In the genomic region with DNA sequence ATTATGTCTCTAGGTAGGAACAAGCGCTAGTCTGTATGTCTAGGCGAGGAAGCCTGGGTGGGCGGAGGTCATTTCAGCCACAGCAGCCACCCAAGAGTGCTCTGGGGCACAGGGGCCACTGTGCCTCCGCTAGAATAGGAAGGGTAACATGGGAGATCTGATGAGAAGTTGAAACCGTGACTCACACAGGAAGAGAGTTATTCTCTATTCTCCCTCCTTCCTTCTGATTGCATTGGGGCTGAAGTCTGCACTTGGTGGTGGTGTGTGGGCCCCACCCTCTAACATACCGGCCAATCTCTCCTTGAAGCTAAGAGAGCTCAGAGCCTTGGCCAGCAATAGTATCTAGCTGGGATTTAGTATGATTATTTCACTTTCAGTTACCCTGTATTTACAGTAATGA, we compare ENCODE assay signal across 8 cellular contexts. TPM values are rescaled to one million over a fixed set of nuclear protein-coding genes. Genes with fewer than 3 reads are reported as not detected.
DNase-seq lines count a peak whose midpoint lies in the region; ATAC-seq, FAIRE-seq and TF ChIP-seq lines count a peak whose summit lies in the region.

No MANE protein-coding gene starts in this region.

- peak overlapping the region in 1 of 10 donors; percentile 32 for H3K27ac ChIP-seq in heart right ventricle

- WGBS in heart right ventricle, 2 donors: 86 to 90% methylated on average over 6 of the region's 6 CpGs

- TF ChIP-seq CTCF in heart right ventricle (IDR thresholded peaks at IDR 0.05) (no peak), BE2C (IDR thresholded peaks at IDR 0.05; ENCODE audit: low read depth, low read length) (no peak), D721Med (IDR thresholded peaks at IDR 0.05; ENCODE audit: insufficient read depth, missing control alignments) (no peak)

- peaks cover 30% of the 10 kb centered on the region for H3K4me1 Mint-ChIP-seq in T-helper 1 cell treated with Interleukin-12 subunit alpha and Interleukin-12 subunit beta and Interleukin-4 antibody, amounts not matched to agents 30 μg/mL and 1 μg/mL, for 36 hours (ENCODE audit: low read depth)

- DNase-seq in Right ventricle myocardium superior (no peak), heart right ventricle (no peak), activated gamma-delta T cell treated with Interleukin-2 at 50 U/mL for 16 hours (no peak), BE2C (no peak), D721Med (ENCODE audit: insufficient read length, low spot score) (no peak)
- DNase-seq in stimulated activated CD8-positive, alpha-beta memory T cell treated with anti-CD3 and anti-CD28 coated beads, Interleukin-4, amount 100 ng/mL, for 48 hours: peak; percentile 33

- peaks cover 0 to 49% (median 0%) of the 10 kb centered on the region in 9 donors for H3K4me1 ChIP-seq in heart right ventricle
- no peaks in the 10 kb centered on the region for H3K4me1 ChIP-seq in BE2C

- no peaks in the 10 kb centered on the region for H3K9me3 Mint-ChIP-seq in T-helper 1 cell treated with Interleukin-12 subunit alpha and Interleukin-12 subunit beta and Interleukin-4 antibody, amounts not matched to agents 30 μg/mL and 1 μg/mL, for 36 hours

- peak overlapping the region; percentile 85 for H3K27ac Mint-ChIP-seq in T-helper 1 cell treated with Interleukin-12 subunit alpha and Interleukin-12 subunit beta and Interleukin-4 antibody, amounts not matched to agents 30 μg/mL and 1 μg/mL, for 36 hours

- H3K4me3 Mint-ChIP-seq in T-helper 1 cell treated with Interleukin-12 subunit alpha and Interleukin-12 subunit beta and Interleukin-4 antibody, amounts not matched to agents 30 μg/mL and 1 μg/mL, for 36 hours: no peak overlapping the region

- peaks cover 39% of the 10 kb centered on the region for H3K36me3 Mint-ChIP-seq in T-helper 1 cell treated with Interleukin-12 subunit alpha and Interleukin-12 subunit beta and Interleukin-4 antibody, amounts not matched to agents 30 μg/mL and 1 μg/mL, for 36 hours (ENCODE audit: low read depth)

- peaks cover 0 to 40% (median 0%) of the 10 kb centered on the region in 9 donors for H3K36me3 ChIP-seq in heart right ventricle
- H3K36me3 ChIP-seq in BE2C: no peaks in the 10 kb centered on the region

- no peaks in the 10 kb centered on the region for H3K27me3 Mint-ChIP-seq in T-helper 1 cell treated with Interleukin-12 subunit alpha and Interleukin-12 subunit beta and Interleukin-4 antibody, amounts not matched to agents 30 μg/mL and 1 μg/mL, for 36 hours (ENCODE audit: low read depth)

- H3K4me3 ChIP-seq in heart right ventricle (no peak overlapping the region), BE2C (ENCODE audit: low read depth, low read length) (no peak overlapping the region)

- no peaks in the 10 kb centered on the region for H3K27me3 ChIP-seq in heart right ventricle
- no peaks in the 10 kb centered on the region for H3K27me3 ChIP-seq in BE2C

- intact Hi-C loops in Right ventricle myocardium superior (cut with DNase I): no loop called here
- intact Hi-C loops in heart right ventricle (cut with DNase I): no loop called here

- FAIRE-seq in D721Med (lab: Jason Lieb, UNC): no peak

- peak; percentile 27 for ATAC-seq in Right ventricle myocardium superior (ENCODE audit: poor library complexity)
- no peak for ATAC-seq in heart right ventricle
- peak; percentile 76 for ATAC-seq in HG02981 (IDR thresholded peaks at IDR 0.05; ENCODE audit: unreplicated experiment)

- no peaks in the 10 kb centered on the region for H3K9me3 ChIP-seq in heart right ventricle
- H3K9me3 ChIP-seq in BE2C: no peaks in the 10 kb centered on the region

RNA-seq across cellular contexts. Expression of a gene that starts 20.3 kb away (rescaled TPM):
- total RNA-seq in Right ventricle myocardium superior: 1.8 TPM
- 1 to 10 TPM in 8 of 10 donors, under 1 TPM in 2; 0.53 to 3.5 (median 2.0) TPM for total RNA-seq in heart right ventricle
- under 1 TPM; 0.51 to 0.84 TPM for polyA plus RNA-seq in heart right ventricle
- 21.3 TPM for polyA plus RNA-seq in BE2C (2012; ENCODE audit: insufficient read depth, insufficient read length, low read depth)

Comparison
In these comparisons a context has a peak if more than half of its experiments do, and no peak if none do; other contexts are left out.
1. ATAC-seq: peak in Right ventricle myocardium superior (single experiment) and HG02981 (single experiment); none in heart right ventricle (0 of 8).